Comparison of ENCODE assay signal across 1 cellular context in genomic region chr19:58154679-58155648, GRCh38.
TF ChIP-seq lines count a peak whose summit lies in the region.

No MANE protein-coding gene starts in this region.

TF ChIP-seq in HepG2, 621 proteins besides CTCF, POLR2A, EP300 and RAD21 (continued from another document and continues in another):
- no peak for TF ChIP-seq RNF219 (CRISPR knock-in tag; IDR thresholded peaks at IDR 0.05)
- TF ChIP-seq ELK4 (CRISPR knock-in tag; IDR thresholded peaks at IDR 0.05; ENCODE audit: borderline replicate concordance): no peak
- TF ChIP-seq RORA (CRISPR knock-in tag; IDR thresholded peaks at IDR 0.05): no peak
- TF ChIP-seq ZNF598 (CRISPR knock-in tag; IDR thresholded peaks at IDR 0.05; ENCODE audit: borderline replicate concordance): peak; percentile 71; the same call in 1 of the 2 replicates
- TF ChIP-seq PHF8 (CRISPR knock-in tag; IDR thresholded peaks at IDR 0.05): peak; percentile 95
- TF ChIP-seq ZNF318 (CRISPR knock-in tag; IDR thresholded peaks at IDR 0.05): no peak
- TF ChIP-seq MTA1 (CRISPR knock-in tag; IDR thresholded peaks at IDR 0.05; ENCODE audit: borderline replicate concordance): 0 out of 2 replicates have a peak, but pooled peaks have one; percentile 39
- 0 out of 2 replicates have a peak, but pooled peaks have one; percentile 47 for TF ChIP-seq ZNF557 (CRISPR knock-in tag; IDR thresholded peaks at IDR 0.05)
- no peak for TF ChIP-seq IKZF4 (CRISPR knock-in tag; IDR thresholded peaks at IDR 0.05; ENCODE audit: borderline replicate concordance, low read depth, not compliant biosample characterization)
- TF ChIP-seq, protein P1, sequence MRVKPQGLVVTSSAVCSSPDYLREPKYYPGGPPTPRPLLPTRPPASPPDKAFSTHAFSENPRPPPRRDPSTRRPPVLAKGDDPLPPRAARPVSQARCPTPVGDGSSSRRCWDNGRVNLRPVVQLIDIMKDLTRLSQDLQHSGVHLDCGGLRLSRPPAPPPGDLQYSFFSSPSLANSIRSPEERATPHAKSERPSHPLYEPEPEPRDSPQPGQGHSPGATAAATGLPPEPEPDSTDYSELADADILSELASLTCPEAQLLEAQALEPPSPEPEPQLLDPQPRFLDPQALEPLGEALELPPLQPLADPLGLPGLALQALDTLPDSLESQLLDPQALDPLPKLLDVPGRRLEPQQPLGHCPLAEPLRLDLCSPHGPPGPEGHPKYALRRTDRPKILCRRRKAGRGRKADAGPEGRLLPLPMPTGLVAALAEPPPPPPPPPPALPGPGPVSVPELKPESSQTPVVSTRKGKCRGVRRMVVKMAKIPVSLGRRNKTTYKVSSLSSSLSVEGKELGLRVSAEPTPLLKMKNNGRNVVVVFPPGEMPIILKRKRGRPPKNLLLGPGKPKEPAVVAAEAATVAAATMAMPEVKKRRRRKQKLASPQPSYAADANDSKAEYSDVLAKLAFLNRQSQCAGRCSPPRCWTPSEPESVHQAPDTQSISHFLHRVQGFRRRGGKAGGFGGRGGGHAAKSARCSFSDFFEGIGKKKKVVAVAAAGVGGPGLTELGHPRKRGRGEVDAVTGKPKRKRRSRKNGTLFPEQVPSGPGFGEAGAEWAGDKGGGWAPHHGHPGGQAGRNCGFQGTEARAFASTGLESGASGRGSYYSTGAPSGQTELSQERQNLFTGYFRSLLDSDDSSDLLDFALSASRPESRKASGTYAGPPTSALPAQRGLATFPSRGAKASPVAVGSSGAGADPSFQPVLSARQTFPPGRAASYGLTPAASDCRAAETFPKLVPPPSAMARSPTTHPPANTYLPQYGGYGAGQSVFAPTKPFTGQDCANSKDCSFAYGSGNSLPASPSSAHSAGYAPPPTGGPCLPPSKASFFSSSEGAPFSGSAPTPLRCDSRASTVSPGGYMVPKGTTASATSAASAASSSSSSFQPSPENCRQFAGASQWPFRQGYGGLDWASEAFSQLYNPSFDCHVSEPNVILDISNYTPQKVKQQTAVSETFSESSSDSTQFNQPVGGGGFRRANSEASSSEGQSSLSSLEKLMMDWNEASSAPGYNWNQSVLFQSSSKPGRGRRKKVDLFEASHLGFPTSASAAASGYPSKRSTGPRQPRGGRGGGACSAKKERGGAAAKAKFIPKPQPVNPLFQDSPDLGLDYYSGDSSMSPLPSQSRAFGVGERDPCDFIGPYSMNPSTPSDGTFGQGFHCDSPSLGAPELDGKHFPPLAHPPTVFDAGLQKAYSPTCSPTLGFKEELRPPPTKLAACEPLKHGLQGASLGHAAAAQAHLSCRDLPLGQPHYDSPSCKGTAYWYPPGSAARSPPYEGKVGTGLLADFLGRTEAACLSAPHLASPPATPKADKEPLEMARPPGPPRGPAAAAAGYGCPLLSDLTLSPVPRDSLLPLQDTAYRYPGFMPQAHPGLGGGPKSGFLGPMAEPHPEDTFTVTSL (CRISPR knock-in tag; IDR thresholded peaks at IDR 0.05; ENCODE audit: borderline replicate concordance): 0 out of 2 replicates have a peak, but pooled peaks have one; percentile 3
- peak; percentile 86 for TF ChIP-seq ZNF317 (CRISPR knock-in tag; IDR thresholded peaks at IDR 0.05)
- no peak for TF ChIP-seq FUBP1 (CRISPR knock-in tag; IDR thresholded peaks at IDR 0.05; ENCODE audit: borderline replicate concordance)
- no peak for TF ChIP-seq CCAR2 (optimal IDR thresholded peaks at IDR 0.05; ENCODE audit: low read depth, low read length)
- TF ChIP-seq MBNL3 (CRISPR knock-in tag; conservative IDR thresholded peaks at IDR 0.05): no peak
- peak; percentile 93 for TF ChIP-seq FOXC1 (CRISPR knock-in tag; IDR thresholded peaks at IDR 0.05; ENCODE audit: borderline replicate concordance)
- TF ChIP-seq, protein P2, sequence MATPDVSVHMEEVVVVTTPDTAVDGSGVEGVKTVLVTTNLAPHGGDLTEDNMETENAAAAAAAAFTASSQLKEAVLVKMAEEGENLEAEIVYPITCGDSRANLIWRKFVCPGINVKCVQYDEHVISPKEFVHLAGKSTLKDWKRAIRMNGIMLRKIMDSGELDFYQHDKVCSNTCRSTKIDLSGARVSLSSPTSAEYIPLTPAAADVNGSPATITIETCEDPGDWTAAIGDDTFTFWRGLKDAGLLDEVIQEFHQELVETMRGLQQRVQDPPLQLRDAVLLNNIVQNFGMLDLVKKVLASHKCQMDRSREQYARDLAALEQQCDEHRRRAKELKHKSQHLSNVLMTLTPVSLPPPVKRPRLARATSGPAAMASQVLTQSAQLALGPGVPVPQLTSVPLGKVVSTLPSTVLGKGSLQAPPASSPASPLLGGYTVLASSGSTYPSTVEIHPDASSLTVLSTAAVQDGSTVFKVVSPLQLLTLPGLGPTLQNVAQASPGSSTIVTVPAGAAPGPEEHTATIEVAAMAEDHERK (CRISPR knock-in tag; IDR thresholded peaks at IDR 0.05; ENCODE audit: low read depth): peak; percentile 49; the same call in 1 of the 2 replicates
- TF ChIP-seq, protein P3, sequence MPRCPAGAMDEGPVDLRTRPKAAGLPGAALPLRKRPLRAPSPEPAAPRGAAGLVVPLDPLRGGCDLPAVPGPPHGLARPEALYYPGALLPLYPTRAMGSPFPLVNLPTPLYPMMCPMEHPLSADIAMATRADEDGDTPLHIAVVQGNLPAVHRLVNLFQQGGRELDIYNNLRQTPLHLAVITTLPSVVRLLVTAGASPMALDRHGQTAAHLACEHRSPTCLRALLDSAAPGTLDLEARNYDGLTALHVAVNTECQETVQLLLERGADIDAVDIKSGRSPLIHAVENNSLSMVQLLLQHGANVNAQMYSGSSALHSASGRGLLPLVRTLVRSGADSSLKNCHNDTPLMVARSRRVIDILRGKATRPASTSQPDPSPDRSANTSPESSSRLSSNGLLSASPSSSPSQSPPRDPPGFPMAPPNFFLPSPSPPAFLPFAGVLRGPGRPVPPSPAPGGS (CRISPR knock-in tag; IDR thresholded peaks at IDR 0.05): peak; percentile 17; the same call in 1 of the 2 replicates
- TF ChIP-seq ZNF75D (CRISPR knock-in tag; IDR thresholded peaks at IDR 0.05; ENCODE audit: borderline replicate concordance): no peak
- no peak for TF ChIP-seq NFE2 (CRISPR knock-in tag; IDR thresholded peaks at IDR 0.05)
- TF ChIP-seq NFKB2 (CRISPR knock-in tag; IDR thresholded peaks at IDR 0.05; ENCODE audit: borderline replicate concordance): peak; percentile 76; the same call in 1 of the 2 replicates
- TF ChIP-seq, protein P4, sequence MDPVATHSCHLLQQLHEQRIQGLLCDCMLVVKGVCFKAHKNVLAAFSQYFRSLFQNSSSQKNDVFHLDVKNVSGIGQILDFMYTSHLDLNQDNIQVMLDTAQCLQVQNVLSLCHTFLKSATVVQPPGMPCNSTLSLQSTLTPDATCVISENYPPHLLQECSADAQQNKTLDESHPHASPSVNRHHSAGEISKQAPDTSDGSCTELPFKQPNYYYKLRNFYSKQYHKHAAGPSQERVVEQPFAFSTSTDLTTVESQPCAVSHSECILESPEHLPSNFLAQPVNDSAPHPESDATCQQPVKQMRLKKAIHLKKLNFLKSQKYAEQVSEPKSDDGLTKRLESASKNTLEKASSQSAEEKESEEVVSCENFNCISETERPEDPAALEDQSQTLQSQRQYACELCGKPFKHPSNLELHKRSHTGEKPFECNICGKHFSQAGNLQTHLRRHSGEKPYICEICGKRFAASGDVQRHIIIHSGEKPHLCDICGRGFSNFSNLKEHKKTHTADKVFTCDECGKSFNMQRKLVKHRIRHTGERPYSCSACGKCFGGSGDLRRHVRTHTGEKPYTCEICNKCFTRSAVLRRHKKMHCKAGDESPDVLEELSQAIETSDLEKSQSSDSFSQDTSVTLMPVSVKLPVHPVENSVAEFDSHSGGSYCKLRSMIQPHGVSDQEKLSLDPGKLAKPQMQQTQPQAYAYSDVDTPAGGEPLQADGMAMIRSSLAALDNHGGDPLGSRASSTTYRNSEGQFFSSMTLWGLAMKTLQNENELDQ (CRISPR knock-in tag; IDR thresholded peaks at IDR 0.05; ENCODE audit: borderline replicate concordance): no peak
- TF ChIP-seq PHF20 (CRISPR knock-in tag; IDR thresholded peaks at IDR 0.05): peak; percentile 76; the same call in 1 of the 2 replicates
- TF ChIP-seq SUZ12 (IDR thresholded peaks at IDR 0.05; ENCODE audit: low read depth, low read length): peak; percentile 68
